Comparison of ENCODE assay signal across 12 cellular contexts in genomic region chr1:157399984-157400382, GRCh38.
DNase-seq lines count a peak whose midpoint lies in the region; ATAC-seq and TF ChIP-seq lines count a peak whose summit lies in the region.
"Had no signal": no experiment of that assay in that cellular context is flagged by ENCODE, and none has a peak within 500 bp of the region (broad histone marks: within the 10 kb centered on the region; RNA-seq: fewer than 3 reads in every experiment).

No MANE protein-coding gene starts in this region.

- H3K4me1 ChIP-seq in HAP-1 = no peaks in the 10 kb centered on the region

- DNase-seq in GM12865 (ENCODE audit: low read depth) = peak; percentile 62
- DNase-seq in epithelial cell of esophagus (ENCODE audit: low read depth) = peak; percentile 7
- DNase-seq in HAP-1 (ENCODE audit: low spot score in 2 of 2) = no peak
- DNase-seq in NCI-H2196 (lab: John Stamatoyannopoulos, UW; ENCODE audit: unreplicated experiment) = no peak
- DNase-seq in anterior cingulate cortex (lab: John Stamatoyannopoulos, UW) = no peak
- DNase-seq in stimulated activated CD4-positive, alpha-beta T cell treated with anti-CD3 and anti-CD28 coated beads, Interleukin-12 subunit alpha, Interleukin-12 subunit beta, amount 100 ng/mL, for 4 hours = no peak
- DNase-seq: brain microvascular endothelial cell, Calu3, HFFc6, NCI-H2171 treated with DMSO at 0.1 percent for 48 hours had no signal

- in situ Hi-C loops in HAP-1 (cut with MboI; ENCODE audit: low sequenced_read_pairs) = no loop called here

- H3K9me3 ChIP-seq in HAP-1 = no peaks in the 10 kb centered on the region

- ATAC-seq in GM19455 (IDR thresholded peaks at IDR 0.05; ENCODE audit: unreplicated experiment) (peak; percentile 52), HG03565 (IDR thresholded peaks at IDR 0.05; ENCODE audit: unreplicated experiment) (peak; percentile 54)

- no peaks in the 10 kb centered on the region for H3K36me3 ChIP-seq in HAP-1 (replicated peaks)
- H3K36me3 ChIP-seq: brain microvascular endothelial cell had no signal

- H3K4me3 ChIP-seq in GM12865 (ENCODE audit: low read depth, low read length) (no peak overlapping the region), epithelial cell of esophagus (ENCODE audit: low read length) (no peak overlapping the region), HAP-1 (no peak overlapping the region)

- peaks cover 18% of the 10 kb centered on the region for H3K27me3 ChIP-seq in HAP-1 (ENCODE audit: low read depth)
- H3K27me3 ChIP-seq: brain microvascular endothelial cell had no signal

- TF ChIP-seq CTCF in GM12865 (IDR thresholded peaks at IDR 0.05; ENCODE audit: insufficient read depth, low read depth, low read length, missing control alignments) = peak; percentile 6
- no peak for TF ChIP-seq CTCF in epithelial cell of esophagus (IDR thresholded peaks at IDR 0.05; ENCODE audit: insufficient read depth, low read depth, low read length, missing control alignments)

Comparison
In these comparisons a context has a peak if more than half of its experiments do, and no peak if none do; other contexts are left out.
1. DNase-seq: peak in GM12865 (single experiment) and epithelial cell of esophagus (single experiment); none in HAP-1 (0 of 2), NCI-H2196 (single experiment), anterior cingulate cortex (0 of 58) and stimulated activated CD4-positive, alpha-beta T cell treated with anti-CD3 and anti-CD28 coated beads, Interleukin-12 subunit alpha, Interleukin-12 subunit beta, amount 100 ng/mL, for 4 hours (single experiment).